ENCODE assay signal across 8 cellular contexts in the genomic region with DNA sequence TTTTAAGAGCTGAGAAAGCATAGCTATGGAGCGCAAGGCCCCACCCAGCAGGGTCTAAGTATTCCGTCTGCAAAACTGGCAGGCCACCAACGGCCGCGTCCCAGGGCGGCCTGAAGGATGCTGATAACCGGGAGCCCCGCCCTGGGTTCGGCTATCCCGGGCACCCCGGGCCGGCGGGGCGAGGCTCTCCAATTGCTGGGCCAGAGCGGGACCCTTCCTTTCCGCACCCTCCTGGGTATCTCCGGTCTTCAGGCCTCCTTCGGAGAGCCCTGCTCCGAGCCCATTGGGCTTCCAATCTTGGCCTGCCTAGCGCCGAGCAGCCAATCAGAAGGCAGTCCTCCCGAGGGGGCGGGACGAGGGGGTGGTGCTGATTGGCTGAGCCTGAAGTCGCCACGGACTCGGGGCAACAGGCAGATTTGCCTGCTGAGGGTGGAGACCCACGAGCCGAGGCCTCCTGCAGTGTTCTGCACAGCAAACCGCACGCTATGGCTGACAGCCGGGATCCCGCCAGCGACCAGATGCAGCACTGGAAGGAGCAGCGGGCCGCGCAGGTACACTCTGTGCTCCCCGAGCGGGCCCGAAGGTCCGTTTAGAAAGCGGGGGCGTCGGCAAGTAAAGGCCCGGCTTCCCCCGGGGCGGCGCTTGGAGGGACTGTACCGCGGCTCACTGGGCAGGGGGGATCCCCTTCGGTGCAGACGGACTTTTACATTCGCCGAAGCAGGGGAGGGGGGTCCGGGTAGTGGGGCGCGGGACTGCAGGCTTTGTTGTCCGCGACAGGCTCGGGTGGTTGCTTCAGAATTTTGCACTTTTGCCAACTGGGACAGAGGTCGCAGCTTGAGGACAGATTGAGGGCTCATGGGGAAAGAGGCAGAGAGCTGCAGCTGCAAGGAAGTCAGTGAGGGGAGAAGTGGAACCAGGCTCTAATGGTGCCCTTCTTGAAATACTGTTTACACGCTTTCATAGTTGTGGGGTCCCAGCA. TPM values are rescaled to one million over a fixed set of nuclear protein-coding genes. Genes with fewer than 3 reads are reported as not detected.
A peak's percentile ranks its signal among the peaks of the same experiment; 100 is the strongest.
DNase-seq lines count a peak whose midpoint lies in the region; ATAC-seq and TF ChIP-seq lines count a peak whose summit lies in the region.

Gene CAT, plus strand, starts transcription at position 406 of the 979 bp plus-strand sequence. Its CDS starts 80 bp downstream, at position 486.

- DNase-seq in ACHN: peak; percentile 96
- DNase-seq in NCI-H2196 treated with DMSO at 0.1 percent for 48 hours (lab: John Stamatoyannopoulos, UW; ENCODE audit: unreplicated experiment): peak; percentile 91
- DNase-seq in WERI-Rb-1: peak; percentile 98
- DNase-seq in breast epithelium (ENCODE audit: low spot score in 2 of 2): peak; percentile 98
- DNase-seq in iris pigment epithelial cell (ENCODE audit: low read depth): peak; percentile 99
- peak; percentile 99 for DNase-seq in stimulated activated CD4-positive, alpha-beta T cell treated with anti-CD3 and anti-CD28 coated beads, Interleukin-15, amount 100 ng/mL, for 24 hours

- no peaks in the 10 kb centered on the region for H3K9me3 ChIP-seq in WERI-Rb-1 (ENCODE audit: severe bottlenecking)
- H3K9me3 ChIP-seq in breast epithelium: no peaks in the 10 kb centered on the region

- H3K27me3 ChIP-seq in WERI-Rb-1 (ENCODE audit: insufficient read depth, low read depth, severe bottlenecking) (no peaks in the 10 kb centered on the region), breast epithelium (no peaks in the 10 kb centered on the region)

- TF ChIP-seq CTCF in WERI-Rb-1 (IDR thresholded peaks at IDR 0.05; ENCODE audit: low read depth, low read length) (no peak), breast epithelium (IDR thresholded peaks at IDR 0.05) (no peak)

- peak; percentile 73 for TF ChIP-seq POLR2A in breast epithelium (IDR thresholded peaks at IDR 0.05)

- H3K36me3 ChIP-seq in WERI-Rb-1 (no peaks in the 10 kb centered on the region; the same call in none of the 2 replicates), breast epithelium (no peaks in the 10 kb centered on the region)

- ATAC-seq in GM18873 (IDR thresholded peaks at IDR 0.05; ENCODE audit: low FRiP score, unreplicated experiment): peak; percentile 68
- peak; percentile 98 for ATAC-seq in HG03139 (IDR thresholded peaks at IDR 0.05; ENCODE audit: unreplicated experiment)

- in situ Hi-C loops in ACHN (cut with HindIII; ENCODE audit: low pct_ligation_motif_present, low pct_unique_long_range_greater_than_20kb, low sequenced_read_pairs): no loop called here

- no peaks in the 10 kb centered on the region for H3K4me1 ChIP-seq in breast epithelium

- H3K4me3 ChIP-seq in WERI-Rb-1 (ENCODE audit: low read depth, low read length): peak within 1 kb of the TSS; percentile 59
- H3K4me3 ChIP-seq in breast epithelium: peak within 1 kb of the TSS; percentile 65 to 98 (median 71)

- intact Hi-C loops in breast epithelium (cut with DNase I; ENCODE audit: low total_unique reads): loop anchor here (5.0 kb wide), 1 partner anchor 988 kb away; no protein-coding TSS in a partner anchor

- H3K27ac ChIP-seq in WERI-Rb-1 (peak within 1 kb of the TSS; percentile 82), breast epithelium (peak within 1 kb of the TSS; percentile 87 to 99)

RNA-seq across cellular contexts. Expression of gene CAT, which starts in this region (rescaled TPM):
- 100 to 1,000 TPM; 177 to 469 (median 190) TPM for total RNA-seq in breast epithelium

Comparison
In these comparisons a context has a peak if more than half of its experiments do, and no peak if none do; other contexts are left out.
1. Peak in every context shown above with its lines: DNase-seq, ATAC-seq, H3K4me3 ChIP-seq and H3K27ac ChIP-seq.